In the genomic region with DNA sequence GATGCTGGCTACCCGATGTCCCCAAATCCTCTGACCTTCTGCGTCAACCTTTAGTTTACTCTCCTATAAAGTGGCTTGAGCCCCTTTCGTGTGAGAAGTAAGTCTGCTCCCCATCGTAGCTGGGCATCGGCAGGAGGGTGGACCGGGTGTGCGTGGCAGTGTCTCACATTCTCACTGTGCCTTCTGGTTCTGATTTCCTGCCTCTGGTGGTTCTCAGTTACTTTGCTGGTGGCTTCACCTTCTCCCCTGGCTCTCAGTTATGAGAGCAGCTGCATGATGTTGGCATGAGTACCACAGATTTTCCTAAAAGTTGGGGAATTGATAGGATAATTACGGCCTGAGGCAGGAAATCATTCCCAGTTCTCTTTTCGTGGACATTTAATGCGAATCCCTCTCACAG, we compare ENCODE assay signal across 26 cellular contexts.
"Had no signal": no experiment of that assay in that cellular context is flagged by ENCODE, and none has a peak within 500 bp of the region (broad histone marks: within the 10 kb centered on the region; RNA-seq: fewer than 3 reads in every experiment).

No MANE protein-coding gene starts in this region.

- H3K4me3 ChIP-seq: PC-9, Peyer's patch, SJSA1, SK-N-MC had no signal

- H3K4me2 ChIP-seq: PC-9 had no signal

- H3K36me3 ChIP-seq: Peyer's patch, SJSA1 had no signal

- H3K27ac ChIP-seq: HL-60, PC-9, Peyer's patch, SJSA1, SK-N-MC had no signal

- H3K4me1 Mint-ChIP-seq: T-cell had no signal

- H2AFZ ChIP-seq: PC-9 had no signal

- DNase-seq: KBM-7, MV-4-11, NCI-H1048, NCI-H1105, NCI-H1417, NCI-H1436 treated with DMSO at 0.1 percent for 48 hours, NCI-H1694, NCI-H187 treated with DMSO at 0.1 percent for 48 hours, NCI-H2029 treated with DMSO at 0.1 percent for 48 hours, NCI-H2171 treated with DMSO at 0.1 percent for 48 hours, NCI-H345, NCI-H446 treated with DMSO at 0.1 percent for 48 hours, NCI-H510A treated with DMSO at 0.1 percent for 48 hours, NCI-H526, NCI-H748 treated with DMSO at 0.1 percent for 48 hours, OCI-M1, PC-9, Peyer's patch, SHP77 treated with DMSO at 0.1 percent for 48 hours, SW 1271, T-cell had no signal

- ATAC-seq: Right ventricle myocardium inferior, T-cell had no signal

- H3K9me3 ChIP-seq: Peyer's patch, SJSA1 had no signal

- H3K27me3 ChIP-seq: Peyer's patch, SJSA1 had no signal

- H3K27ac Mint-ChIP-seq: T-cell; T-helper 1 cell treated with Interleukin-12 subunit alpha and Interleukin-12 subunit beta and Interleukin-4 antibody, amounts not matched to agents 30 μg/mL and 1 μg/mL, for 36 hours had no signal

- H3K4me1 ChIP-seq: Peyer's patch, SJSA1 had no signal

- H3K4me3 Mint-ChIP-seq: T-cell; T-helper 1 cell treated with Interleukin-12 subunit alpha and Interleukin-12 subunit beta and Interleukin-4 antibody, amounts not matched to agents 30 μg/mL and 1 μg/mL, for 36 hours had no signal

- H3K36me3 Mint-ChIP-seq: T-cell had no signal
